ENCODE assay signal across 22 cellular contexts in genomic region chr1:22098752-22099151, GRCh38. TPM values are rescaled to one million over a fixed set of nuclear protein-coding genes. Genes with fewer than 3 reads are reported as not detected.
"Had no signal": no experiment of that assay in that cellular context is flagged by ENCODE, and none has a peak within 500 bp of the region (broad histone marks: within the 10 kb centered on the region; RNA-seq: fewer than 3 reads in every experiment).

No MANE protein-coding gene starts in this region.

- H3K4me3 ChIP-seq: left lung, stomach, suprapubic skin, tibial nerve had no signal

- H3K27me3 Mint-ChIP-seq: brain; stimulated activated memory B cell treated with anti-CD40 and anti-IgM and Interleukin-4, amounts not matched to agents 10 μg/mL and 1 μg/mL and 100 μg/mL, for 72 hours had no signal

- H3K27me3 ChIP-seq: foreskin keratinocyte, left lung, stomach, suprapubic skin, tibial nerve had no signal

- H3K9me3 ChIP-seq: left lung, stomach, suprapubic skin, tibial nerve had no signal

- FAIRE-seq: small intestine had no signal

- H3K4me1 Mint-ChIP-seq: nephron progenitor cell had no signal

- ATAC-seq: foreskin keratinocyte; left lung; sciatic nerve; stimulated activated memory B cell treated with anti-CD40 and anti-IgM and Interleukin-4, amounts not matched to agents 10 μg/mL and 1 μg/mL and 100 μg/mL, for 72 hours; WTC11 had no signal

- H3K4me3 Mint-ChIP-seq: activated naive CD4-positive, alpha-beta T cell treated with anti-CD3 and anti-CD28 coated beads for 36 hours; brain; mesothelial cell of epicardium; nephron progenitor cell; stimulated activated memory B cell treated with anti-CD40 and anti-IgM and Interleukin-4, amounts not matched to agents 10 μg/mL and 1 μg/mL and 100 μg/mL, for 72 hours; WTC11 had no signal

- DNase-seq: activated CD4-positive, alpha-beta T cell treated with anti-CD3 and anti-CD28 coated beads for 4 hours; activated naive CD4-positive, alpha-beta T cell treated with anti-CD3 and anti-CD28 coated beads for 36 hours; activated T-cell treated with anti-CD3 and anti-CD28 coated beads, Interleukin-2, amount 50 U/mL, for 1 hour; aorta; effector CD4-positive, alpha-beta T cell; foreskin keratinocyte; kidney glomerular epithelial cell; nephron progenitor cell; occipital lobe; small intestine; stimulated activated CD4-positive, alpha-beta T cell treated with anti-CD3 and anti-CD28 coated beads, Interleukin-2, amount 100 ng/mL, for 24 hours; stomach; T-helper 1 cell; T-helper 9 cell had no signal

- H3K27ac Mint-ChIP-seq: mesothelial cell of epicardium; nephron progenitor cell; stimulated activated memory B cell treated with anti-CD40 and anti-IgM and Interleukin-4, amounts not matched to agents 10 μg/mL and 1 μg/mL and 100 μg/mL, for 72 hours; WTC11 had no signal

- H3K4me1 ChIP-seq: foreskin keratinocyte, suprapubic skin had no signal

- H3K9me3 Mint-ChIP-seq: brain; mesothelial cell of epicardium; nephron progenitor cell; stimulated activated memory B cell treated with anti-CD40 and anti-IgM and Interleukin-4, amounts not matched to agents 10 μg/mL and 1 μg/mL and 100 μg/mL, for 72 hours; WTC11 had no signal

- H3K27ac ChIP-seq: foreskin keratinocyte, left lung, stomach, suprapubic skin, tibial nerve had no signal

RNA-seq across cellular contexts. Expression of gene WNT4, which starts 44.1 kb away (rescaled TPM):
- total RNA-seq: activated naive CD4-positive, alpha-beta T cell treated with anti-CD3 and anti-CD28 coated beads for 36 hours; aorta had no signal
- polyA plus RNA-seq: aorta had no signal
